In genomic region chr2:238320246-238320647, GRCh38 we compare ENCODE assay signal across 8 cellular contexts. TPM values are rescaled to one million over a fixed set of nuclear protein-coding genes. Genes with fewer than 3 reads are reported as not detected.
A peak's percentile ranks its signal among the peaks of the same experiment; 100 is the strongest.
DNase-seq lines count a peak whose midpoint lies in the region; ATAC-seq and TF ChIP-seq lines count a peak whose summit lies in the region.

TSS of gene TRAF3IP1 (plus strand) at chr2:238320518. CDS start at chr2:238320663, 145 bp downstream.

- TF ChIP-seq POLR2A in Peyer's patch (IDR thresholded peaks at IDR 0.05), result no peak

- H3K4me3 Mint-ChIP-seq in activated T-helper 1 cell treated with anti-CD3 and anti-CD28 coated beads, Interleukin-12 subunit alpha, Interleukin-12 subunit beta, Interleukin-2, Interleukin-4 antibody, amounts not matched to agents 30 ng/mL and 10 ng/mL and 1 ng/mL, durations not matched to agents 14 hours and 24 hours and 36 hours, result peak within 1 kb of the TSS; percentile 81
- peak within 1 kb of the TSS; percentile 75 to 90 (median 82) for H3K4me3 Mint-ChIP-seq in naive thymus-derived CD8-positive, alpha-beta T cell
- peak within 1 kb of the TSS; percentile 85 for H3K4me3 Mint-ChIP-seq in stimulated activated memory B cell treated with anti-CD40 and anti-IgM and Interleukin-4, amounts not matched to agents 10 μg/mL and 1 μg/mL and 100 μg/mL, for 72 hours

- no peaks in the 10 kb centered on the region for H3K9me3 Mint-ChIP-seq in activated T-helper 1 cell treated with anti-CD3 and anti-CD28 coated beads, Interleukin-12 subunit alpha, Interleukin-12 subunit beta, Interleukin-2, Interleukin-4 antibody, amounts not matched to agents 30 ng/mL and 10 ng/mL and 1 ng/mL, durations not matched to agents 14 hours and 24 hours and 36 hours
- H3K9me3 Mint-ChIP-seq in naive thymus-derived CD8-positive, alpha-beta T cell, result no peaks in the 10 kb centered on the region
- H3K9me3 Mint-ChIP-seq in stimulated activated memory B cell treated with anti-CD40 and anti-IgM and Interleukin-4, amounts not matched to agents 10 μg/mL and 1 μg/mL and 100 μg/mL, for 72 hours, result no peaks in the 10 kb centered on the region

- peak within 1 kb of the TSS; percentile 14 to 60 (median 52) for H3K27ac ChIP-seq in Peyer's patch

- DNase-seq in DMS 273 treated with DMSO at 0.1 percent for 48 hours (lab: John Stamatoyannopoulos, UW) (peak; percentile 59), Peyer's patch (peak; percentile 78 to 97 (median 96)), fibroblast of mammary gland (ENCODE audit: low read depth) (peak; percentile 82)
- peak; percentile 64 for DNase-seq in Jurkat, Clone E6-1 (ENCODE audit: low read depth, low spot score)
- DNase-seq in activated T-helper 1 cell treated with anti-CD3 and anti-CD28 coated beads, Interleukin-12 subunit alpha, Interleukin-12 subunit beta, Interleukin-2, Interleukin-4 antibody, amounts not matched to agents 30 ng/mL and 10 ng/mL and 1 ng/mL, durations not matched to agents 14 hours and 24 hours and 36 hours (ENCODE audit: low spot score), result peak; percentile 84
- peak; percentile 73 to 92 (median 86) for DNase-seq in naive thymus-derived CD8-positive, alpha-beta T cell

- H3K9me3 ChIP-seq in Peyer's patch, result no peaks in the 10 kb centered on the region

- H3K4me1 ChIP-seq in Peyer's patch, result peaks cover 0 to 13% (median 5%) of the 10 kb centered on the region in 4 donors

- peaks cover 21% of the 10 kb centered on the region for H3K27me3 Mint-ChIP-seq in activated T-helper 1 cell treated with anti-CD3 and anti-CD28 coated beads, Interleukin-12 subunit alpha, Interleukin-12 subunit beta, Interleukin-2, Interleukin-4 antibody, amounts not matched to agents 30 ng/mL and 10 ng/mL and 1 ng/mL, durations not matched to agents 14 hours and 24 hours and 36 hours (ENCODE audit: insufficient read depth)
- peaks cover 0 to 5% (median 2%) of the 10 kb centered on the region in 5 donors for H3K27me3 Mint-ChIP-seq in naive thymus-derived CD8-positive, alpha-beta T cell
- H3K27me3 Mint-ChIP-seq in stimulated activated memory B cell treated with anti-CD40 and anti-IgM and Interleukin-4, amounts not matched to agents 10 μg/mL and 1 μg/mL and 100 μg/mL, for 72 hours, result peaks cover 12% of the 10 kb centered on the region

- peak within 1 kb of the TSS; percentile 8 for H3K27ac Mint-ChIP-seq in activated T-helper 1 cell treated with anti-CD3 and anti-CD28 coated beads, Interleukin-12 subunit alpha, Interleukin-12 subunit beta, Interleukin-2, Interleukin-4 antibody, amounts not matched to agents 30 ng/mL and 10 ng/mL and 1 ng/mL, durations not matched to agents 14 hours and 24 hours and 36 hours
- H3K27ac Mint-ChIP-seq in naive thymus-derived CD8-positive, alpha-beta T cell, result peak within 1 kb of the TSS in 7 of 10 donors; percentile 31 to 83 (median 73)
- H3K27ac Mint-ChIP-seq in stimulated activated memory B cell treated with anti-CD40 and anti-IgM and Interleukin-4, amounts not matched to agents 10 μg/mL and 1 μg/mL and 100 μg/mL, for 72 hours, result no peak within 1 kb of the TSS

- no peaks in the 10 kb centered on the region for H3K27me3 ChIP-seq in Peyer's patch

- peak; percentile 94 for ATAC-seq in GM21619 (IDR thresholded peaks at IDR 0.05; ENCODE audit: unreplicated experiment)
- peak; percentile 93 to 97 for ATAC-seq in naive thymus-derived CD8-positive, alpha-beta T cell
- ATAC-seq in stimulated activated memory B cell treated with anti-CD40 and anti-IgM and Interleukin-4, amounts not matched to agents 10 μg/mL and 1 μg/mL and 100 μg/mL, for 72 hours, result peak; percentile 98

- H3K36me3 ChIP-seq in Peyer's patch, result no peaks in the 10 kb centered on the region

- H3K36me3 Mint-ChIP-seq in activated T-helper 1 cell treated with anti-CD3 and anti-CD28 coated beads, Interleukin-12 subunit alpha, Interleukin-12 subunit beta, Interleukin-2, Interleukin-4 antibody, amounts not matched to agents 30 ng/mL and 10 ng/mL and 1 ng/mL, durations not matched to agents 14 hours and 24 hours and 36 hours (ENCODE audit: low read depth), result no peaks in the 10 kb centered on the region
- peaks cover 0 to 5% (median 0%) of the 10 kb centered on the region in 3 donors for H3K36me3 Mint-ChIP-seq in naive thymus-derived CD8-positive, alpha-beta T cell
- peaks cover 5% of the 10 kb centered on the region for H3K36me3 Mint-ChIP-seq in stimulated activated memory B cell treated with anti-CD40 and anti-IgM and Interleukin-4, amounts not matched to agents 10 μg/mL and 1 μg/mL and 100 μg/mL, for 72 hours

- TF ChIP-seq CTCF in Peyer's patch (IDR thresholded peaks at IDR 0.05) (no peak), fibroblast of mammary gland (conservative IDR thresholded peaks at IDR 0.05; ENCODE audit: control insufficient read depth, insufficient read depth, low read depth, low read length) (no peak)

- intact Hi-C loops in activated T-helper 1 cell treated with anti-CD3 and anti-CD28 coated beads, Interleukin-12 subunit alpha, Interleukin-12 subunit beta, Interleukin-2, Interleukin-4 antibody, amounts not matched to agents 30 ng/mL and 10 ng/mL and 1 ng/mL, durations not matched to agents 14 hours and 24 hours and 36 hours (cut with micrococcal nuclease), result loop anchor here (1.0 to 2.0 kb wide), 3 partner anchors 32 to 119 kb away; partner anchors contain the start of genes ASB1 and PER2

- POLR2A ChIA-PET in naive thymus-derived CD8-positive, alpha-beta T cell (lab: Charles Lee), result interaction anchor here (1.2 kb wide), 1 partner anchor 31 kb away, joined by 4 read pairs; no protein-coding TSS in a partner anchor

- H3K4me1 Mint-ChIP-seq in activated T-helper 1 cell treated with anti-CD3 and anti-CD28 coated beads, Interleukin-12 subunit alpha, Interleukin-12 subunit beta, Interleukin-2, Interleukin-4 antibody, amounts not matched to agents 30 ng/mL and 10 ng/mL and 1 ng/mL, durations not matched to agents 14 hours and 24 hours and 36 hours (ENCODE audit: low read depth), result peaks cover 15% of the 10 kb centered on the region
- peaks cover 7 to 22% (median 15%) of the 10 kb centered on the region in 4 donors for H3K4me1 Mint-ChIP-seq in naive thymus-derived CD8-positive, alpha-beta T cell
- peaks cover 27% of the 10 kb centered on the region for H3K4me1 Mint-ChIP-seq in stimulated activated memory B cell treated with anti-CD40 and anti-IgM and Interleukin-4, amounts not matched to agents 10 μg/mL and 1 μg/mL and 100 μg/mL, for 72 hours

- H3K4me3 ChIP-seq in Jurkat, Clone E6-1 (ENCODE audit: low read length), result peak within 1 kb of the TSS; percentile 55
- H3K4me3 ChIP-seq in Peyer's patch (peak within 1 kb of the TSS; percentile 75 to 95 (median 86)), fibroblast of mammary gland (ENCODE audit: control insufficient read depth, low read depth, low read length) (peak within 1 kb of the TSS; percentile 60)

RNA-seq across cellular contexts. Expression of gene TRAF3IP1, which starts in this region (rescaled TPM):
- polyA plus RNA-seq in Jurkat, Clone E6-1 (2012; ENCODE audit: insufficient read depth, insufficient read length), result 12.4 TPM
- total RNA-seq in Peyer's patch, result 10 to 100 TPM; 11.0 to 27.2 (median 13.4) TPM
- 14.4 and 15.4 TPM in 2 replicates for total RNA-seq in activated T-helper 1 cell treated with anti-CD3 and anti-CD28 coated beads, Interleukin-12 subunit alpha, Interleukin-12 subunit beta, Interleukin-2, Interleukin-4 antibody, amounts not matched to agents 30 ng/mL and 10 ng/mL and 1 ng/mL, durations not matched to agents 14 hours and 24 hours and 36 hours
- total RNA-seq in naive thymus-derived CD8-positive, alpha-beta T cell, result 1 to 10 TPM; 8.3 to 9.8 TPM
- 1 to 10 TPM; 4.8 to 6.7 (median 5.0) TPM for polyA plus RNA-seq in naive thymus-derived CD8-positive, alpha-beta T cell

Comparison
In these comparisons a context has a peak if more than half of its experiments do, and no peak if none do; other contexts are left out.
1. Peak in every context shown above with its lines: DNase-seq, ATAC-seq, H3K4me3 ChIP-seq and H3K27ac ChIP-seq.